ENCODE assay signal across 8 cellular contexts in genomic region chr12:57215668-57216013, GRCh38.
DNase-seq lines count a peak whose midpoint lies in the region; ATAC-seq and TF ChIP-seq lines count a peak whose summit lies in the region.

No MANE protein-coding gene starts in this region.

- ATAC-seq in effector memory CD8-positive, alpha-beta T cell (replicated peaks): peak; percentile 58
- peak; percentile 25 for ATAC-seq in stimulated activated naive CD8-positive, alpha-beta T cell treated with anti-CD3 and anti-CD28 coated beads, Interleukin-15, Interleukin-2, amounts not matched to agents 100 U/mL and 50 U/mL, for 24 hours
- no peak for ATAC-seq in GM18868 (IDR thresholded peaks at IDR 0.05; ENCODE audit: unreplicated experiment)

- H3K4me1 Mint-ChIP-seq in activated naive CD4-positive, alpha-beta T cell treated with anti-CD3 and anti-CD28 coated beads, Interleukin-2, amount 10 ng/mL, durations not matched to agents 7 days and 5 days: peaks cover 37% of the 10 kb centered on the region
- peaks cover 37 to 40% of the 10 kb centered on the region in 2 donors for H3K4me1 Mint-ChIP-seq in effector memory CD8-positive, alpha-beta T cell (ENCODE audit: low read depth in 2 of 2)

- TF ChIP-seq CTCF in NB4 (IDR thresholded peaks at IDR 0.05; ENCODE audit: low read depth, low read length): no peak

- peak overlapping the region; percentile 66 for H3K4me3 Mint-ChIP-seq in activated naive CD4-positive, alpha-beta T cell treated with anti-CD3 and anti-CD28 coated beads, Interleukin-2, amount 10 ng/mL, durations not matched to agents 7 days and 5 days
- peak overlapping the region; percentile 82 to 84 for H3K4me3 Mint-ChIP-seq in effector memory CD8-positive, alpha-beta T cell

- H3K9me3 Mint-ChIP-seq in activated naive CD4-positive, alpha-beta T cell treated with anti-CD3 and anti-CD28 coated beads, Interleukin-2, amount 10 ng/mL, durations not matched to agents 7 days and 5 days: no peaks in the 10 kb centered on the region
- H3K9me3 Mint-ChIP-seq in effector memory CD8-positive, alpha-beta T cell: no peaks in the 10 kb centered on the region

- CTCF ChIA-PET in activated naive CD4-positive, alpha-beta T cell treated with anti-CD3 and anti-CD28 coated beads, Interleukin-2, amount 10 ng/mL, durations not matched to agents 7 days and 5 days (lab: Charles Lee): interaction anchor here (1.0 to 10.5 kb wide), 4 partner anchors 12 to 237 kb away, joined by 3 to 318 read pairs (median 66); partner anchors contain the start of gene SHMT2

- H3K27me3 Mint-ChIP-seq in activated naive CD4-positive, alpha-beta T cell treated with anti-CD3 and anti-CD28 coated beads, Interleukin-2, amount 10 ng/mL, durations not matched to agents 7 days and 5 days: peaks cover 84% of the 10 kb centered on the region
- H3K27me3 Mint-ChIP-seq in effector memory CD8-positive, alpha-beta T cell: peaks cover 64 to 82% of the 10 kb centered on the region in 2 donors

- no peak overlapping the region for H3K4me3 ChIP-seq in NB4 (ENCODE audit: low read depth, low read length)

- no peaks in the 10 kb centered on the region for H3K36me3 Mint-ChIP-seq in activated naive CD4-positive, alpha-beta T cell treated with anti-CD3 and anti-CD28 coated beads, Interleukin-2, amount 10 ng/mL, durations not matched to agents 7 days and 5 days
- peaks cover 21% of the 10 kb centered on the region for H3K36me3 Mint-ChIP-seq in effector memory CD8-positive, alpha-beta T cell (ENCODE audit: insufficient read depth)

- no peak for TF ChIP-seq POLR2A in NB4 (IDR thresholded peaks at IDR 0.05; ENCODE audit: extremely low read depth, insufficient read length)

- DNase-seq in activated naive CD4-positive, alpha-beta T cell treated with anti-CD3 and anti-CD28 coated beads, Interleukin-2, amount 10 ng/mL, durations not matched to agents 7 days and 5 days: peak; percentile 60
- no peak for DNase-seq in activated naive CD4-positive, alpha-beta T cell treated with anti-CD3 and anti-CD28 coated beads, Interleukin-2, amount 50 U/mL, for 16 hours
- DNase-seq in NB4 (ENCODE audit: low read depth): peak; percentile 35
- peak; percentile 33 to 53 (median 50) for DNase-seq in effector memory CD8-positive, alpha-beta T cell
- peak; percentile 40 for DNase-seq in stimulated activated naive CD8-positive, alpha-beta T cell treated with anti-CD3 and anti-CD28 coated beads, Interleukin-15, Interleukin-2, amounts not matched to agents 100 U/mL and 50 U/mL, for 24 hours
- no peak for DNase-seq in NCI-H1105 treated with DMSO at 0.1 percent for 48 hours (lab: John Stamatoyannopoulos, UW)
- DNase-seq in pons (ENCODE audit: low spot score): no peak

- peak overlapping the region; percentile 16 for H3K27ac Mint-ChIP-seq in activated naive CD4-positive, alpha-beta T cell treated with anti-CD3 and anti-CD28 coated beads, Interleukin-2, amount 10 ng/mL, durations not matched to agents 7 days and 5 days
- H3K27ac Mint-ChIP-seq in effector memory CD8-positive, alpha-beta T cell: peak overlapping the region; percentile 70 to 81

Comparison
In these comparisons a context has a peak if more than half of its experiments do, and no peak if none do; other contexts are left out.
1. DNase-seq: peak in activated naive CD4-positive, alpha-beta T cell treated with anti-CD3 and anti-CD28 coated beads, Interleukin-2, amount 10 ng/mL, durations not matched to agents 7 days and 5 days (single experiment), NB4 (single experiment), effector memory CD8-positive, alpha-beta T cell (3 of 3) and stimulated activated naive CD8-positive, alpha-beta T cell treated with anti-CD3 and anti-CD28 coated beads, Interleukin-15, Interleukin-2, amounts not matched to agents 100 U/mL and 50 U/mL, for 24 hours (single experiment); none in activated naive CD4-positive, alpha-beta T cell treated with anti-CD3 and anti-CD28 coated beads, Interleukin-2, amount 50 U/mL, for 16 hours (single experiment), NCI-H1105 treated with DMSO at 0.1 percent for 48 hours (single experiment) and pons (single experiment).